8 cellular contexts compared by ENCODE assay signal in genomic region chr16:29745853-29746345, GRCh38. TPM values are rescaled to one million over a fixed set of nuclear protein-coding genes. Genes with fewer than 3 reads are reported as not detected.
DNase-seq lines count a peak whose midpoint lies in the region; ATAC-seq, FAIRE-seq and TF ChIP-seq lines count a peak whose summit lies in the region.

TSS of gene C16orf54 (minus strand) at chr16:29745990. CDS start at chr16:29744951, 1,039 bp downstream.

- H2BK15ac ChIP-seq in mesenchymal stem cell (ENCODE audit: low read depth, poor library complexity, severe bottlenecking), result no peak within 1 kb of the TSS

- WGBS in mesenchymal stem cell, result 88% methylated on average over 12 of the region's 12 CpGs

- H3K36me3 Mint-ChIP-seq in stimulated activated naive B cell treated with anti-CD40 and anti-IgM and Interleukin-4, amounts not matched to agents 10 μg/mL and 1 μg/mL and 100 μg/mL, for 72 hours, result peaks cover 21 to 23% of the 10 kb centered on the region in 2 donors

- no peak within 1 kb of the TSS for H3K18ac ChIP-seq in mesenchymal stem cell (ENCODE audit: low read depth in 1 of 2, low read length in 2 of 2)

- no peak within 1 kb of the TSS for H2BK12ac ChIP-seq in mesenchymal stem cell (ENCODE audit: low read length in 2 of 2)

- H2AFZ ChIP-seq in mesenchymal stem cell (ENCODE audit: low read depth, low read length), result no peak within 1 kb of the TSS

- H2BK120ac ChIP-seq in mesenchymal stem cell (ENCODE audit: low read depth, low read length), result no peak within 1 kb of the TSS

- no peak within 1 kb of the TSS for H3K14ac ChIP-seq in mesenchymal stem cell (ENCODE audit: low read length in 2 of 2)

- no peaks in the 10 kb centered on the region for H3K36me3 ChIP-seq in mesenchymal stem cell (ENCODE audit: control insufficient read depth in 1 of 2, insufficient read depth in 2 of 2, low read depth in 1 of 2, low read length in 2 of 2)

- H3K23ac ChIP-seq in mesenchymal stem cell (ENCODE audit: low read length in 2 of 2), result no peak within 1 kb of the TSS

- DNase-seq in GM12891 (ENCODE audit: insufficient read length, low spot score), result peak; percentile 60
- peak; percentile 94 for DNase-seq in SIG-M5 treated with dmso at 0.1 percent for 504 hours (lab: John Stamatoyannopoulos, UW; ENCODE audit: unreplicated experiment)
- peak; percentile 92 for DNase-seq in activated effector memory CD4-positive, alpha-beta T cell treated with Interleukin-2 at 50 U/mL for 16 hours
- DNase-seq in mesenchymal stem cell, result no peak
- DNase-seq in stimulated activated naive B cell treated with anti-CD40 and anti-IgM and Interleukin-4, amounts not matched to agents 10 μg/mL and 1 μg/mL and 100 μg/mL, for 72 hours, result peak; percentile 89
- DNase-seq in LoVo (ENCODE audit: low spot score), result no peak
- DNase-seq in NCI-H1930 (lab: John Stamatoyannopoulos, UW), result no peak

- no peak within 1 kb of the TSS for H3K9ac ChIP-seq in mesenchymal stem cell (ENCODE audit: low read length)

- H2AK5ac ChIP-seq in mesenchymal stem cell (ENCODE audit: low read length, severe bottlenecking), result no peak within 1 kb of the TSS

- no peak for TF ChIP-seq POLR2A in GM12891 (IDR thresholded peaks at IDR 0.05; ENCODE audit: low read depth, low read length)

- H3K27ac ChIP-seq in mesenchymal stem cell (ENCODE audit: low read length, poor library complexity, severe bottlenecking), result no peak within 1 kb of the TSS

- H3K79me1 ChIP-seq in mesenchymal stem cell (replicated peaks; ENCODE audit: low read length, poor library complexity, severe bottlenecking), result no peaks in the 10 kb centered on the region

- peak; percentile 84 for FAIRE-seq in GM12891 (lab: Jason Lieb, UNC)

- peaks cover 0 to 1% of the 10 kb centered on the region in 2 donors for H3K9me3 Mint-ChIP-seq in stimulated activated naive B cell treated with anti-CD40 and anti-IgM and Interleukin-4, amounts not matched to agents 10 μg/mL and 1 μg/mL and 100 μg/mL, for 72 hours

- H3K27me3 ChIP-seq in mesenchymal stem cell (ENCODE audit: control insufficient read depth in 1 of 2, insufficient read depth in 1 of 2, low read length in 2 of 2), result peaks cover 4 to 48% of the 10 kb centered on the region in 2 experiments

- peaks cover 37 to 53% of the 10 kb centered on the region in 2 donors for H3K4me1 Mint-ChIP-seq in stimulated activated naive B cell treated with anti-CD40 and anti-IgM and Interleukin-4, amounts not matched to agents 10 μg/mL and 1 μg/mL and 100 μg/mL, for 72 hours

- no peak within 1 kb of the TSS for H3K4me3 ChIP-seq in mesenchymal stem cell (ENCODE audit: insufficient read depth in 1 of 2, low read depth in 1 of 2, low read length in 2 of 2)

- peak within 1 kb of the TSS; percentile 99 for H3K27ac Mint-ChIP-seq in stimulated activated naive B cell treated with anti-CD40 and anti-IgM and Interleukin-4, amounts not matched to agents 10 μg/mL and 1 μg/mL and 100 μg/mL, for 72 hours

- no peaks in the 10 kb centered on the region for H3K4me1 ChIP-seq in mesenchymal stem cell (ENCODE audit: control insufficient read depth, insufficient read depth, low read depth, low read length)

- no peak within 1 kb of the TSS for H2BK5ac ChIP-seq in mesenchymal stem cell (ENCODE audit: low read depth, low read length, poor library complexity, severe bottlenecking)

- H3K9me3 ChIP-seq in mesenchymal stem cell (ENCODE audit: control insufficient read depth, low read length), result no peaks in the 10 kb centered on the region

- peak within 1 kb of the TSS; percentile 95 to 97 for H3K4me3 Mint-ChIP-seq in stimulated activated naive B cell treated with anti-CD40 and anti-IgM and Interleukin-4, amounts not matched to agents 10 μg/mL and 1 μg/mL and 100 μg/mL, for 72 hours

- no peaks in the 10 kb centered on the region for H3K27me3 Mint-ChIP-seq in stimulated activated naive B cell treated with anti-CD40 and anti-IgM and Interleukin-4, amounts not matched to agents 10 μg/mL and 1 μg/mL and 100 μg/mL, for 72 hours

- H4K8ac ChIP-seq in mesenchymal stem cell (ENCODE audit: low read length), result no peak within 1 kb of the TSS

- peak within 1 kb of the TSS; percentile 37 for H3K4me2 ChIP-seq in mesenchymal stem cell (ENCODE audit: low read length, poor library complexity, severe bottlenecking)

- ATAC-seq in HG02678 (IDR thresholded peaks at IDR 0.05; ENCODE audit: unreplicated experiment), result peak; percentile 82
- ATAC-seq in stimulated activated naive B cell treated with anti-CD40 and anti-IgM and Interleukin-4, amounts not matched to agents 10 μg/mL and 1 μg/mL and 100 μg/mL, for 72 hours (replicated peaks), result peak; percentile 91 to 92

- no peak within 1 kb of the TSS for H3K4ac ChIP-seq in mesenchymal stem cell (ENCODE audit: low read depth in 1 of 2, low read length in 2 of 2)

- no peak within 1 kb of the TSS for H4K91ac ChIP-seq in mesenchymal stem cell (ENCODE audit: low read length)

TF ChIP-seq in GM12891, 5 proteins besides CTCF, POLR2A, EP300 and RAD21:
- TF ChIP-seq PAX5 (IDR thresholded peaks at IDR 0.05; ENCODE audit: insufficient read depth, low read length, severe bottlenecking) (no peak), SPI1 (IDR thresholded peaks at IDR 0.05; ENCODE audit: low read depth, low read length) (0 out of 2 replicates have a peak, but pooled peaks have one; percentile 5)
TF ChIP-seq in GM12891: peak in this region for 1.

RNA-seq across cellular contexts. Expression of gene C16orf54, which starts in this region (rescaled TPM):
- 1.1 TPM for polyA plus RNA-seq in GM12891 (2012; ENCODE audit: low read depth, missing spikeins)
- not detected for polyA plus RNA-seq in mesenchymal stem cell (2013, experiment 1 of 2)
- not detected for polyA plus RNA-seq in mesenchymal stem cell (2013, experiment 2 of 2)

Comparison
In these comparisons a context has a peak if more than half of its experiments do, and no peak if none do; other contexts are left out.
1. DNase-seq: peak in GM12891 (single experiment), SIG-M5 treated with dmso at 0.1 percent for 504 hours (single experiment), activated effector memory CD4-positive, alpha-beta T cell treated with Interleukin-2 at 50 U/mL for 16 hours (single experiment) and stimulated activated naive B cell treated with anti-CD40 and anti-IgM and Interleukin-4, amounts not matched to agents 10 μg/mL and 1 μg/mL and 100 μg/mL, for 72 hours (single experiment); none in mesenchymal stem cell (single experiment), LoVo (single experiment) and NCI-H1930 (0 of 2).